In genomic region chr18:1246827-1247226, GRCh38 we compare ENCODE assay signal across 19 cellular contexts.
A peak's percentile ranks its signal among the peaks of the same experiment; 100 is the strongest.
DNase-seq lines count a peak whose midpoint lies in the region; ATAC-seq and TF ChIP-seq lines count a peak whose summit lies in the region.
"Had no signal": no experiment of that assay in that cellular context is flagged by ENCODE, and none has a peak within 500 bp of the region (broad histone marks: within the 10 kb centered on the region; RNA-seq: fewer than 3 reads in every experiment).

No MANE protein-coding gene starts in this region.

- peaks cover 8% of the 10 kb centered on the region for H3K27me3 Mint-ChIP-seq in MCF 10A (ENCODE audit: insufficient read depth, unreplicated experiment)
- H3K27me3 Mint-ChIP-seq in nephron progenitor cell (ENCODE audit: low read depth, poor library complexity), result no peaks in the 10 kb centered on the region
- H3K27me3 Mint-ChIP-seq in activated T-helper 17 cell treated with anti-CD3 and anti-CD28 coated beads, Interleukin-2, amount 50 U/mL, for 72 hours, result no peaks in the 10 kb centered on the region
- H3K27me3 Mint-ChIP-seq: B cell, IgD-negative memory B cell had no signal

- in situ Hi-C loops in mammary epithelial cell (cut with MboI; ENCODE audit: low sequenced_read_pairs in 2 of 2), result no loop called here
- in situ Hi-C loops in G401 (cut with HindIII; ENCODE audit: low sequenced_read_pairs), result no loop called here

- H3K4me1 Mint-ChIP-seq in MCF 10A (ENCODE audit: insufficient read depth, unreplicated experiment), result no peaks in the 10 kb centered on the region
- H3K4me1 Mint-ChIP-seq in nephron progenitor cell, result peaks cover 19% of the 10 kb centered on the region
- H3K4me1 Mint-ChIP-seq in activated T-helper 17 cell treated with anti-CD3 and anti-CD28 coated beads, Interleukin-2, amount 50 U/mL, for 72 hours, result no peaks in the 10 kb centered on the region
- H3K4me1 Mint-ChIP-seq: B cell, IgD-negative memory B cell had no signal

- CTCF ChIA-PET in MCF 10A (lab: Yijun Ruan, JAX) (interaction anchor here (1.1 kb wide), 1 partner anchor 285 kb away, joined by 5 read pairs; no protein-coding TSS in a partner anchor), mammary epithelial cell (lab: Charles Lee; ENCODE audit: low non-redundant PET) (no interaction called here)

- dilution Hi-C loops in mammary epithelial cell (cut with HindIII; ENCODE audit: low sequenced_read_pairs), result no loop called here

- H2AFZ ChIP-seq in mammary epithelial cell (ENCODE audit: low read depth, low read length), result no peak overlapping the region

- 39% methylated on average over 5 of the region's 9 CpGs for WGBS in mammary epithelial cell (ENCODE audit: low coverage, missing lambda C conversion rate)

- no peaks in the 10 kb centered on the region for H3K36me3 ChIP-seq in mammary epithelial cell (ENCODE audit: insufficient read depth, low read length)
- H3K36me3 ChIP-seq: BLaER1 treated with 17β-estradiol and CSF1 and Interleukin-3, amounts not matched to agents 10 nM and 100 nM had no signal

- intact Hi-C loops in MCF 10A (cut with micrococcal nuclease) (no loop called here), mammary epithelial cell (cut with micrococcal nuclease) (no loop called here)

- H3K4me2 ChIP-seq in mammary epithelial cell (ENCODE audit: insufficient read depth, low read depth, low read length), result no peak overlapping the region
- H3K4me2 ChIP-seq: BLaER1 treated with 17β-estradiol and CSF1 and Interleukin-3, amounts not matched to agents 10 nM and 100 nM had no signal

- H3K4me3 ChIP-seq in mammary epithelial cell (replicated peaks in 1 of 3; ENCODE audit: insufficient read depth in 1 of 3, low read depth in 2 of 3, low read length in 3 of 3), result no peak overlapping the region
- H3K4me3 ChIP-seq: BLaER1 treated with 17β-estradiol and CSF1 and Interleukin-3, amounts not matched to agents 10 nM and 100 nM had no signal

- no peaks in the 10 kb centered on the region for H3K4me1 ChIP-seq in mammary epithelial cell (ENCODE audit: insufficient read depth, low read length)

- POLR2A ChIA-PET in MCF 10A (lab: Yijun Ruan, JAX), result no interaction called here

- H3K9me3 Mint-ChIP-seq in MCF 10A (ENCODE audit: unreplicated experiment) (peaks cover 16% of the 10 kb centered on the region), nephron progenitor cell (no peaks in the 10 kb centered on the region)
- peaks cover 13% of the 10 kb centered on the region for H3K9me3 Mint-ChIP-seq in activated T-helper 17 cell treated with anti-CD3 and anti-CD28 coated beads, Interleukin-2, amount 50 U/mL, for 72 hours
- H3K9me3 Mint-ChIP-seq: H9 had no signal

- no peaks in the 10 kb centered on the region for H3K27me3 ChIP-seq in mammary epithelial cell (ENCODE audit: insufficient read depth, low read length)
- H3K27me3 ChIP-seq: BLaER1 treated with 17β-estradiol and CSF1 and Interleukin-3, amounts not matched to agents 10 nM and 100 nM had no signal

- no peaks in the 10 kb centered on the region for H3K79me2 ChIP-seq in mammary epithelial cell (ENCODE audit: insufficient read depth, low read length)

- H3K36me3 Mint-ChIP-seq in MCF 10A (ENCODE audit: insufficient read depth, unreplicated experiment) (no peaks in the 10 kb centered on the region), nephron progenitor cell (ENCODE audit: low read depth) (peaks cover 5% of the 10 kb centered on the region)
- H3K36me3 Mint-ChIP-seq in activated T-helper 17 cell treated with anti-CD3 and anti-CD28 coated beads, Interleukin-2, amount 50 U/mL, for 72 hours (ENCODE audit: low read depth), result no peaks in the 10 kb centered on the region
- H3K36me3 Mint-ChIP-seq: CD8-positive, alpha-beta T cell; IgD-negative memory B cell had no signal

- BruUV-seq in MCF 10A (replicated peaks; lab: Mats Ljungman, UMichigan), result no TSS peak
- no TSS peak for BruUV-seq in mammary epithelial cell (replicated peaks; lab: Mats Ljungman, UMichigan)

- H3K9me3 ChIP-seq in mammary epithelial cell (replicated peaks; ENCODE audit: insufficient read depth, low read length), result peaks cover 4% of the 10 kb centered on the region
- H3K9me3 ChIP-seq: BLaER1 treated with 17β-estradiol and CSF1 and Interleukin-3, amounts not matched to agents 10 nM and 100 nM had no signal

- TF ChIP-seq CTCF in MCF 10A (IDR thresholded peaks at IDR 0.05; ENCODE audit: unreplicated experiment), result no peak
- TF ChIP-seq CTCF in mammary epithelial cell (conservative IDR thresholded peaks at IDR 0.05 in 1 of 2, IDR thresholded peaks at IDR 0.05 in 1 of 2; ENCODE audit: extremely low read depth in 1 of 2, insufficient read depth in 1 of 2, low read depth in 1 of 2, low read length in 2 of 2), result no peak
- TF ChIP-seq CTCF in nephron progenitor cell (IDR thresholded peaks at IDR 0.05), result no peak

- H3K4me3 Mint-ChIP-seq in MCF 10A (ENCODE audit: unreplicated experiment), result no peak overlapping the region
- H3K4me3 Mint-ChIP-seq in nephron progenitor cell, result no peak overlapping the region
- no peak overlapping the region for H3K4me3 Mint-ChIP-seq in activated T-helper 17 cell treated with anti-CD3 and anti-CD28 coated beads, Interleukin-2, amount 50 U/mL, for 72 hours
- H3K4me3 Mint-ChIP-seq: B cell; CD8-positive, alpha-beta T cell; H9; IgD-negative memory B cell had no signal

- DNase-seq in MCF 10A (ENCODE audit: unreplicated experiment), result no peak
- no peak for DNase-seq in mammary epithelial cell
- DNase-seq in SHP77 (lab: John Stamatoyannopoulos, UW), result peak; percentile 23 to 36
- DNase-seq in nephron progenitor cell, result no peak
- DNase-seq in G401 (ENCODE audit: low spot score), result no peak
- DNase-seq: CD8-positive, alpha-beta T cell; COR-L47; DMS 273 treated with DMSO at 0.1 percent for 48 hours; DMS53; DND-41; EL; GOT3; H9 had no signal

- peak overlapping the region; percentile 36 for H3K27ac Mint-ChIP-seq in MCF 10A (ENCODE audit: low read depth, unreplicated experiment)
- peak overlapping the region; percentile 76 for H3K27ac Mint-ChIP-seq in nephron progenitor cell
- H3K27ac Mint-ChIP-seq in activated T-helper 17 cell treated with anti-CD3 and anti-CD28 coated beads, Interleukin-2, amount 50 U/mL, for 72 hours, result no peak overlapping the region
- H3K27ac Mint-ChIP-seq: B cell; CD8-positive, alpha-beta T cell; IgD-negative memory B cell had no signal

- no peak for ATAC-seq in activated T-helper 17 cell treated with anti-CD3 and anti-CD28 coated beads, Interleukin-2, amount 50 U/mL, for 72 hours (replicated peaks)
- ATAC-seq in GM21619 (IDR thresholded peaks at IDR 0.05; ENCODE audit: unreplicated experiment), result no peak
- ATAC-seq: CD8-positive, alpha-beta T cell; HepG2 had no signal

- no peak overlapping the region for H3K27ac ChIP-seq in mammary epithelial cell (ENCODE audit: insufficient read depth, low read depth, low read length)
- H3K27ac ChIP-seq: BLaER1 treated with 17β-estradiol and CSF1 and Interleukin-3, amounts not matched to agents 10 nM and 100 nM had no signal

- H4K20me1 ChIP-seq in mammary epithelial cell (ENCODE audit: insufficient read depth, low read length), result no peaks in the 10 kb centered on the region
- H4K20me1 ChIP-seq: BLaER1 treated with 17β-estradiol and CSF1 and Interleukin-3, amounts not matched to agents 10 nM and 100 nM had no signal

- H3K9ac ChIP-seq in mammary epithelial cell (ENCODE audit: insufficient read depth, low read length), result no peak overlapping the region
- H3K9ac ChIP-seq: BLaER1 treated with 17β-estradiol and CSF1 and Interleukin-3, amounts not matched to agents 10 nM and 100 nM had no signal

Comparison
In these comparisons a context has a peak if more than half of its experiments do, and no peak if none do; other contexts are left out.
1. DNase-seq: peak in SHP77 (2 of 2); none in MCF 10A (single experiment), mammary epithelial cell (single experiment), nephron progenitor cell (single experiment) and G401 (single experiment).